Comparison of ENCODE assay signal across 8 cellular contexts in the genomic region with DNA sequence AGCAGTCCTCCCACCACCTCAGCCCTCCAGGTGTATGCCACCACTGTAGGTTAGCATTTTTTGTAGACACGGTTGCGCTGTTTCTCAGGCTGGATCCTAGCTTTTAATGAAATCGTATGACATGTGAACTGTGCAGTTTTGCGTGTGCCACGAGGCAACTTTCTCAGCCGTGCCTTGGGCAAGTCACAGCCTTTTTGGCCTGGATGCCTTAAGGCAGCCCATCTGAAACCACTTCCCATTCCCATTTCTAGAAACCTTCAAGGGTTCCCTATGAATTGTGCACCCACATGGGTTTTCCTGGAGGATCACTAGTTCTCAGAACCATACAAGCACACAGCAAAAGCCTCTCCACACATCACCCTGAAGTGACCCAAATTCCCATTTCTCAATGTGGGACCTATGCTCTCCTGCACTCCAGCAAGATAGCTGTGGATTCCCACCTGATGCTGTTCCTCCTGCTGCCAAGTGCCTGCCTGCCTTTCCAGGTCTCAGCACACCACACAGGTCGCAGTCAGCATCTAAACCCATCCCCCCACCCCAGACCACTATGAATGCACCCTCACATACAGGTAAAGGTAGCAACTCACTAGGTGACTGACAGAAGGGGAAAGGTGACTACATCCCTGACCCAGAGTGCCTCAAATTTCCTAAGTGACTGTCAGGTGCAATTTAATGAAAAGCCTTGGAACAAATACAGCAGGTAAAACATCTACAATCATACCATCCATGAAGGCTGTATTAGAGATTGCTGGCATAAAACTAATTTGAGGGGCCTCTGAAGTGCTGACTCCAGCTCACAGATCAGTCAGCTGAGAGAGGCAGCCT. TPM values are rescaled to one million over a fixed set of nuclear protein-coding genes. Genes with fewer than 3 reads are reported as not detected.
DNase-seq lines count a peak whose midpoint lies in the region; ATAC-seq and TF ChIP-seq lines count a peak whose summit lies in the region.
"Had no signal": no experiment of that assay in that cellular context is flagged by ENCODE, and none has a peak within 500 bp of the region (broad histone marks: within the 10 kb centered on the region; RNA-seq: fewer than 3 reads in every experiment).

No MANE protein-coding gene starts in this region.

- ATAC-seq in mucosa of descending colon (peak; percentile 21), GM19397 (IDR thresholded peaks at IDR 0.05; ENCODE audit: unreplicated experiment) (no peak), HG03025 (IDR thresholded peaks at IDR 0.05; ENCODE audit: low FRiP score, unreplicated experiment) (no peak)

- DNase-seq in HFFc6 (no peak), mucosa of descending colon (no peak), SKM-1 treated with dmso at 0.1 percent for 144 hours (lab: John Stamatoyannopoulos, UW; ENCODE audit: unreplicated experiment) (no peak)
- no peak for DNase-seq in activated CD4-positive, alpha-beta memory T cell treated with anti-CD3 and anti-CD28 coated beads for 36 hours

- no peaks in the 10 kb centered on the region for H3K9me3 ChIP-seq in DOHH2 (ENCODE audit: control insufficient read depth, insufficient read depth, low read length)
- no peaks in the 10 kb centered on the region for H3K9me3 ChIP-seq in mucosa of descending colon
- H3K9me3 ChIP-seq: esophagus muscularis mucosa had no signal

- H3K79me2 ChIP-seq in DOHH2 (ENCODE audit: control insufficient read depth, low read length) = peaks cover 17% of the 10 kb centered on the region

- peaks cover 34% of the 10 kb centered on the region for H3K36me3 Mint-ChIP-seq in HFFc6 (ENCODE audit: low read depth)
- peaks cover 33% of the 10 kb centered on the region for H3K36me3 Mint-ChIP-seq in activated CD4-positive, alpha-beta memory T cell treated with anti-CD3 and anti-CD28 coated beads for 36 hours

- intact Hi-C loops in activated CD4-positive, alpha-beta memory T cell treated with anti-CD3 and anti-CD28 coated beads for 36 hours (cut with micrococcal nuclease) = loop anchor here (1.0 to 2.0 kb wide), 3 partner anchors 19 to 435 kb away; partner anchors contain the start of gene RRBP1
- intact Hi-C loops in mucosa of descending colon (cut with DNase I, micrococcal nuclease) = no loop called here

- POLR2A ChIA-PET in activated CD4-positive, alpha-beta memory T cell treated with anti-CD3 and anti-CD28 coated beads for 36 hours (lab: Charles Lee) = interaction anchor here (1.0 kb wide), 1 partner anchor 9 kb away, joined by 3 read pairs; no protein-coding TSS in a partner anchor

- CTCF ChIA-PET in activated CD4-positive, alpha-beta memory T cell treated with anti-CD3 and anti-CD28 coated beads for 36 hours (lab: Charles Lee) = interaction anchor here (0.7 to 2.5 kb wide), 12 partner anchors 8 to 405 kb away, joined by 3 to 16 read pairs (median 5); partner anchors contain the start of gene RRBP1

- H3K36me3 ChIP-seq in DOHH2 (ENCODE audit: control insufficient read depth, low read length) (peaks cover 45% of the 10 kb centered on the region), mucosa of descending colon (ENCODE audit: low read depth) (no peaks in the 10 kb centered on the region)

- H3K27ac Mint-ChIP-seq in HFFc6 = peak overlapping the region; percentile 57
- H3K27ac Mint-ChIP-seq in activated CD4-positive, alpha-beta memory T cell treated with anti-CD3 and anti-CD28 coated beads for 36 hours = peak overlapping the region; percentile 5

- H4K20me1 ChIP-seq in DOHH2 (ENCODE audit: control insufficient read depth, insufficient read depth, low read depth, low read length) = peaks cover 12% of the 10 kb centered on the region; the same call in 1 of the 2 replicates

- TF ChIP-seq CTCF in DOHH2 (IDR thresholded peaks at IDR 0.05; ENCODE audit: low read depth, low read length, poor library complexity, severe bottlenecking) = no peak
- no peak for TF ChIP-seq CTCF in HFFc6 (IDR thresholded peaks at IDR 0.05)
- TF ChIP-seq CTCF in mucosa of descending colon (IDR thresholded peaks at IDR 0.05) = no peak

- H3K4me2 ChIP-seq in DOHH2 (ENCODE audit: low read length) = peak overlapping the region; percentile 25

- H3K9me3 Mint-ChIP-seq in HFFc6 = no peaks in the 10 kb centered on the region
- H3K9me3 Mint-ChIP-seq in activated CD4-positive, alpha-beta memory T cell treated with anti-CD3 and anti-CD28 coated beads for 36 hours = no peaks in the 10 kb centered on the region

- H3F3A ChIP-seq in DOHH2 (ENCODE audit: control insufficient read depth, insufficient read depth) = peaks cover 64% of the 10 kb centered on the region

- H3K4me1 ChIP-seq in DOHH2 (ENCODE audit: control insufficient read depth, low read length) (peaks cover 68% of the 10 kb centered on the region), mucosa of descending colon (ENCODE audit: low read depth) (peaks cover 26% of the 10 kb centered on the region)

- H3K4me3 ChIP-seq in DOHH2 (ENCODE audit: low read length) = 0 out of 2 replicates have a peak overlapping the region, but pooled peaks have one; percentile 0
- H3K4me3 ChIP-seq in mucosa of descending colon = no peak overlapping the region
- H3K4me3 ChIP-seq: esophagus muscularis mucosa had no signal

- H3K4me3 Mint-ChIP-seq in HFFc6 = no peak overlapping the region
- H3K4me3 Mint-ChIP-seq in activated CD4-positive, alpha-beta memory T cell treated with anti-CD3 and anti-CD28 coated beads for 36 hours = no peak overlapping the region

- H3K27ac ChIP-seq in DOHH2 (ENCODE audit: low read depth, low read length) = peak overlapping the region; percentile 50

- no peaks in the 10 kb centered on the region; the same call in 1 of the 2 replicates for H3K27me3 Mint-ChIP-seq in HFFc6 (ENCODE audit: insufficient read depth)
- no peaks in the 10 kb centered on the region for H3K27me3 Mint-ChIP-seq in activated CD4-positive, alpha-beta memory T cell treated with anti-CD3 and anti-CD28 coated beads for 36 hours

- no peaks in the 10 kb centered on the region for H3K27me3 ChIP-seq in DOHH2 (ENCODE audit: control insufficient read depth, low read length)
- H3K27me3 ChIP-seq: esophagus muscularis mucosa had no signal

- peaks cover 42% of the 10 kb centered on the region for H3K4me1 Mint-ChIP-seq in HFFc6 (ENCODE audit: low read depth)
- peaks cover 22% of the 10 kb centered on the region for H3K4me1 Mint-ChIP-seq in activated CD4-positive, alpha-beta memory T cell treated with anti-CD3 and anti-CD28 coated beads for 36 hours (ENCODE audit: low read depth)

- H3K9me2 ChIP-seq in DOHH2 (replicated peaks; ENCODE audit: control insufficient read depth, low read length) = no peaks in the 10 kb centered on the region

RNA-seq across cellular contexts. Expression of gene SNX5, which starts 28.8 kb away (rescaled TPM):
- 10 to 100 TPM; 69.6 to 97.5 (median 81.8) TPM for total RNA-seq in HFFc6 (2021; fragmentation: NEBNext Ultra II Directional; extraction: Animal tissue kit (Norgen Biotek cat#: 25700))
- 100 to 1,000 TPM; 234 to 256 TPM for total RNA-seq in activated CD4-positive, alpha-beta memory T cell treated with anti-CD3 and anti-CD28 coated beads for 36 hours
- total RNA-seq in mucosa of descending colon = 100 to 1,000 TPM in 2 of 3 donors, 10 to 100 TPM in 1; 70.3 to 117 (median 105) TPM

RNA-seq across cellular contexts. Expression of gene MGME1, which starts 29.0 kb away (rescaled TPM):
- total RNA-seq in HFFc6 (2021; fragmentation: NEBNext Ultra II Directional; extraction: Animal tissue kit (Norgen Biotek cat#: 25700)) = 10 to 100 TPM; 12.7 to 19.2 (median 17.9) TPM
- 10 to 100 TPM; 31.0 to 34.7 TPM for total RNA-seq in activated CD4-positive, alpha-beta memory T cell treated with anti-CD3 and anti-CD28 coated beads for 36 hours
- total RNA-seq in mucosa of descending colon = 10 to 100 TPM; 10.9 to 25.9 (median 22.3) TPM
